2 cellular contexts compared by ENCODE assay signal in the genomic region with DNA sequence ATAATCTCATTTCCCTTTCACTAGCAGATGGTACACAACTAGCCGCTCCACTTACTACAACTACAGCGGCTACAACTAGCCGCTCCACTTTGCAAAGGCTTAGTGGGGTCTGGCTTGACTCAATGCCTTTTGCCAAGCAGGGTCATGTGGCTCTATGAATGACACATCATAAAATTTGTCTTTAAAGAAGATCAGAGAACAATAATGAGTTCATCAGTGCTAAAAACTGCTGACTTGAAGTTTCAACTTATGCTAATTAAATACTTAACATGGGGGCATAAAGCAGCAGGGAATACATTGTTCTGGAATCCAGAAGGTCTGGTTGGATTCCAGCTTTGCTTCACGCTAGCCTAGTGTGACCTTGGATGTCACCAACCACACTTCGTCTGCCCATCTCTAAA.
TF ChIP-seq lines count a peak whose summit lies in the region.

No MANE protein-coding gene starts in this region.

TF ChIP-seq in GM23338, 12 proteins besides CTCF, POLR2A, EP300 and RAD21:
- TF ChIP-seq NANOG (IDR thresholded peaks at IDR 0.05; ENCODE audit: borderline replicate concordance) = no peak
- TF ChIP-seq, protein P1, sequence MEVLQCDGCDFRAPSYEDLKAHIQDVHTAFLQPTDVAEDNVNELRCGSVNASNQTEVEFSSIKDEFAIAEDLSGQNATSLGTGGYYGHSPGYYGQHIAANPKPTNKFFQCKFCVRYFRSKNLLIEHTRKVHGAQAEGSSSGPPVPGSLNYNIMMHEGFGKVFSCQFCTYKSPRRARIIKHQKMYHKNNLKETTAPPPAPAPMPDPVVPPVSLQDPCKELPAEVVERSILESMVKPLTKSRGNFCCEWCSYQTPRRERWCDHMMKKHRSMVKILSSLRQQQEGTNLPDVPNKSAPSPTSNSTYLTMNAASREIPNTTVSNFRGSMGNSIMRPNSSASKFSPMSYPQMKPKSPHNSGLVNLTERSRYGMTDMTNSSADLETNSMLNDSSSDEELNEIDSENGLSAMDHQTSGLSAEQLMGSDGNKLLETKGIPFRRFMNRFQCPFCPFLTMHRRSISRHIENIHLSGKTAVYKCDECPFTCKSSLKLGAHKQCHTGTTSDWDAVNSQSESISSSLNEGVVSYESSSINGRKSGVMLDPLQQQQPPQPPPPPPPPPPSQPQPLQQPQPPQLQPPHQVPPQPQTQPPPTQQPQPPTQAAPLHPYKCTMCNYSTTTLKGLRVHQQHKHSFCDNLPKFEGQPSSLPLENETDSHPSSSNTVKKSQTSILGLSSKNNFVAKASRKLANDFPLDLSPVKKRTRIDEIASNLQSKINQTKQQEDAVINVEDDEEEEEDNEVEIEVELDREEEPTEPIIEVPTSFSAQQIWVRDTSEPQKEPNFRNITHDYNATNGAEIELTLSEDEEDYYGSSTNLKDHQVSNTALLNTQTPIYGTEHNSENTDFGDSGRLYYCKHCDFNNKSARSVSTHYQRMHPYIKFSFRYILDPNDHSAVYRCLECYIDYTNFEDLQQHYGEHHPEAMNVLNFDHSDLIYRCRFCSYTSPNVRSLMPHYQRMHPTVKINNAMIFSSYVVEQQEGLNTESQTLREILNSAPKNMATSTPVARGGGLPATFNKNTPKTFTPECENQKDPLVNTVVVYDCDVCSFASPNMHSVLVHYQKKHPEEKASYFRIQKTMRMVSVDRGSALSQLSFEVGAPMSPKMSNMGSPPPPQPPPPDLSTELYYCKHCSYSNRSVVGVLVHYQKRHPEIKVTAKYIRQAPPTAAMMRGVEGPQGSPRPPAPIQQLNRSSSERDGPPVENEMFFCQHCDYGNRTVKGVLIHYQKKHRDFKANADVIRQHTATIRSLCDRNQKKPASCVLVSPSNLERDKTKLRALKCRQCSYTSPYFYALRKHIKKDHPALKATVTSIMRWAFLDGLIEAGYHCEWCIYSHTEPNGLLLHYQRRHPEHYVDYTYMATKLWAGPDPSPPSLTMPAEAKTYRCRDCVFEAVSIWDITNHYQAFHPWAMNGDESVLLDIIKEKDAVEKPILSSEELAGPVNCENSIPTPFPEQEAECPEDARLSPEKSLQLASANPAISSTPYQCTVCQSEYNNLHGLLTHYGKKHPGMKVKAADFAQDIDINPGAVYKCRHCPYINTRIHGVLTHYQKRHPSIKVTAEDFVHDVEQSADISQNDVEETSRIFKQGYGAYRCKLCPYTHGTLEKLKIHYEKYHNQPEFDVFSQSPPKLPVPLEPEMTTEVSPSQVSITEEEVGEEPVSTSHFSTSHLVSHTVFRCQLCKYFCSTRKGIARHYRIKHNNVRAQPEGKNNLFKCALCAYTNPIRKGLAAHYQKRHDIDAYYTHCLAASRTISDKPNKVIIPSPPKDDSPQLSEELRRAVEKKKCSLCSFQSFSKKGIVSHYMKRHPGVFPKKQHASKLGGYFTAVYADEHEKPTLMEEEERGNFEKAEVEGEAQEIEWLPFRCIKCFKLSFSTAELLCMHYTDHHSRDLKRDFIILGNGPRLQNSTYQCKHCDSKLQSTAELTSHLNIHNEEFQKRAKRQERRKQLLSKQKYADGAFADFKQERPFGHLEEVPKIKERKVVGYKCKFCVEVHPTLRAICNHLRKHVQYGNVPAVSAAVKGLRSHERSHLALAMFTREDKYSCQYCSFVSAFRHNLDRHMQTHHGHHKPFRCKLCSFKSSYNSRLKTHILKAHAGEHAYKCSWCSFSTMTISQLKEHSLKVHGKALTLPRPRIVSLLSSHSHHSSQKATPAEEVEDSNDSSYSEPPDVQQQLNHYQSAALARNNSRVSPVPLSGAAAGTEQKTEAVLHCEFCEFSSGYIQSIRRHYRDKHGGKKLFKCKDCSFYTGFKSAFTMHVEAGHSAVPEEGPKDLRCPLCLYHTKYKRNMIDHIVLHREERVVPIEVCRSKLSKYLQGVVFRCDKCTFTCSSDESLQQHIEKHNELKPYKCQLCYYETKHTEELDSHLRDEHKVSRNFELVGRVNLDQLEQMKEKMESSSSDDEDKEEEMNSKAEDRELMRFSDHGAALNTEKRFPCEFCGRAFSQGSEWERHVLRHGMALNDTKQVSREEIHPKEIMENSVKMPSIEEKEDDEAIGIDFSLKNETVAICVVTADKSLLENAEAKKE (CRISPR knock-in tag; IDR thresholded peaks at IDR 0.05) = 0 out of 2 replicates have a peak, but pooled peaks have one; percentile 24

TF ChIP-seq in K562, 482 proteins besides CTCF, POLR2A, EP300 and RAD21:
- TF ChIP-seq, protein P2, sequence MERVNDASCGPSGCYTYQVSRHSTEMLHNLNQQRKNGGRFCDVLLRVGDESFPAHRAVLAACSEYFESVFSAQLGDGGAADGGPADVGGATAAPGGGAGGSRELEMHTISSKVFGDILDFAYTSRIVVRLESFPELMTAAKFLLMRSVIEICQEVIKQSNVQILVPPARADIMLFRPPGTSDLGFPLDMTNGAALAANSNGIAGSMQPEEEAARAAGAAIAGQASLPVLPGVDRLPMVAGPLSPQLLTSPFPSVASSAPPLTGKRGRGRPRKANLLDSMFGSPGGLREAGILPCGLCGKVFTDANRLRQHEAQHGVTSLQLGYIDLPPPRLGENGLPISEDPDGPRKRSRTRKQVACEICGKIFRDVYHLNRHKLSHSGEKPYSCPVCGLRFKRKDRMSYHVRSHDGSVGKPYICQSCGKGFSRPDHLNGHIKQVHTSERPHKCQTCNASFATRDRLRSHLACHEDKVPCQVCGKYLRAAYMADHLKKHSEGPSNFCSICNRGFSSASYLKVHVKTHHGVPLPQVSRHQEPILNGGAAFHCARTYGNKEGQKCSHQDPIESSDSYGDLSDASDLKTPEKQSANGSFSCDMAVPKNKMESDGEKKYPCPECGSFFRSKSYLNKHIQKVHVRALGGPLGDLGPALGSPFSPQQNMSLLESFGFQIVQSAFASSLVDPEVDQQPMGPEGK (CRISPR knock-in tag; IDR thresholded peaks at IDR 0.05; ENCODE audit: borderline replicate concordance) = no peak
- TF ChIP-seq C11orf30 (IDR thresholded peaks at IDR 0.05; ENCODE audit: low read depth) = peak; percentile 94
- peak; percentile 91 for TF ChIP-seq MAFG (tag; conservative IDR thresholded peaks at IDR 0.05)
- peak; percentile 53; the same call in 1 of the 2 replicates for TF ChIP-seq MAFK (IDR thresholded peaks at IDR 0.05; ENCODE audit: low read length)
- TF ChIP-seq POLR2AphosphoS5 (IDR thresholded peaks at IDR 0.05; ENCODE audit: control insufficient read depth, insufficient read depth, low read depth, low read length) = no peak
- TF ChIP-seq MAFF (IDR thresholded peaks at IDR 0.05; ENCODE audit: low read length) = peak; percentile 72; the same call in 1 of the 2 replicates
- TF ChIP-seq NFE2 (IDR thresholded peaks at IDR 0.05; ENCODE audit: low read depth) = 0 out of 2 replicates have a peak, but pooled peaks have one; percentile 8
- TF ChIP-seq ZNF316 (IDR thresholded peaks at IDR 0.05) = peak; percentile 98
